In genomic region chr2:107936427-107937359, GRCh38 we compare ENCODE assay signal across 1 cellular context.
TF ChIP-seq lines count a peak whose summit lies in the region.

No MANE protein-coding gene starts in this region.

TF ChIP-seq in GM23338, 12 proteins besides CTCF, POLR2A, EP300 and RAD21 (continued from another document):
- TF ChIP-seq ZNF462 (CRISPR knock-in tag; IDR thresholded peaks at IDR 0.05) (no peak), EZH2phosphoT487 (IDR thresholded peaks at IDR 0.05; ENCODE audit: unreplicated experiment) (no peak), CREB1 (CRISPR knock-in tag; IDR thresholded peaks at IDR 0.05; ENCODE audit: low read depth) (no peak)
